Comparison of ENCODE assay signal across 24 cellular contexts in the genomic region with DNA sequence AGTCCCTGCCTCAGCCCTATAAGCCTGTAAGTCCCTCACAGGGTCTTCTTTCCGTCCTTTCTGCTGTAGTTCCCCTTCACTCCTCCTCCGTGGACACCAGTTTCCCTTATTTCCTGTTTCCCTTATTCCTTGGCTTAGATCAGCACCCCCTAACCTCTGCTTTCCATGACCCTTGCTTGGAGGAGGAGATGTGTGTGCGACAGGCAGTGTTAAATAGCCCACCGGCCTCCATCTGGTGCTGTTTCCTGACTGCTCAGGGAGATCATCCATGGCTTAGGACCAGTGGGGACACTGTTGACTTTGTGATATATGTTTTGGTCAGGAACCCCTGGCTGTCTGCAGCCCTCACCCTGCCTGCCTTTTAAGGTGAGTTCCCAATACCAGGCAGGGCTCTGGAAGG. TPM values are rescaled to one million over a fixed set of nuclear protein-coding genes. Genes with fewer than 3 reads are reported as not detected.
DNase-seq lines count a peak whose midpoint lies in the region; ATAC-seq, FAIRE-seq and TF ChIP-seq lines count a peak whose summit lies in the region.
"Had no signal": no experiment of that assay in that cellular context is flagged by ENCODE, and none has a peak within 500 bp of the region (broad histone marks: within the 10 kb centered on the region; RNA-seq: fewer than 3 reads in every experiment).

No MANE protein-coding gene starts in this region.

- H2AFZ ChIP-seq in IMR-90 (replicated peaks; ENCODE audit: low read length, poor library complexity) = no peak overlapping the region
- no peak overlapping the region for H2AFZ ChIP-seq in smooth muscle cell (ENCODE audit: low read depth)
- H2AFZ ChIP-seq in GM23338 = no peak overlapping the region

- no peak overlapping the region for H4K8ac ChIP-seq in IMR-90 (ENCODE audit: low read depth in 2 of 2, low read length in 2 of 2)

- H4K91ac ChIP-seq in IMR-90 (ENCODE audit: insufficient read depth, low read depth, low read length) = no peak overlapping the region

- no peak for TF ChIP-seq POLR2A in IMR-90 (IDR thresholded peaks at IDR 0.05; ENCODE audit: low read depth, low read length)

- no peak for DNase-seq in IMR-90
- peak; percentile 40 for DNase-seq in left kidney (ENCODE audit: low read depth, low spot score)
- no peak for DNase-seq in osteocyte (ENCODE audit: extremely low spot score, unreplicated experiment)
- DNase-seq in NCI-H1417 treated with DMSO at 0.1 percent for 48 hours (lab: John Stamatoyannopoulos, UW) = no peak
- DNase-seq in smooth muscle cell (lab: John Stamatoyannopoulos, UW; ENCODE audit: unreplicated experiment) = no peak
- no peak for DNase-seq in GM19239 (ENCODE audit: insufficient read length, low spot score)
- DNase-seq in GM23338 (ENCODE audit: low spot score) = no peak
- DNase-seq: DMS53, EL, HFFc6, MM.1S, NCI-H1092, NCI-H146, NCI-H2029 treated with DMSO at 0.1 percent for 48 hours, NCI-H2171, NCI-H446, NCI-H526 treated with DMSO at 0.1 percent for 48 hours had no signal

- H3K4me1 Mint-ChIP-seq in activated T-helper 17 cell treated with anti-CD3 and anti-CD28 coated beads, Interleukin-2, amount 50 U/mL, for 72 hours = peaks cover 7% of the 10 kb centered on the region
- H3K4me1 Mint-ChIP-seq in osteocyte (ENCODE audit: unreplicated experiment) (peaks cover 38% of the 10 kb centered on the region), GM23338 (peaks cover 63% of the 10 kb centered on the region)

- H4K20me1 ChIP-seq in IMR-90 (ENCODE audit: insufficient read depth, low read length) = 0 out of 2 replicates have a peak, but pooled peaks cover 3% of the 10 kb centered on the region
- no peaks in the 10 kb centered on the region for H4K20me1 ChIP-seq in smooth muscle cell (ENCODE audit: low read depth)
- H4K20me1 ChIP-seq in GM23338 (replicated peaks; ENCODE audit: insufficient read depth) = no peaks in the 10 kb centered on the region; the same call in 1 of the 2 replicates

- dilution Hi-C loops in IMR-90 (cut with HindIII; ENCODE audit: low sequenced_read_pairs, unreplicated experiment) = loop anchor here (25.0 kb wide), 1 partner anchor 124 kb away; a partner anchor contains a TSS

- no peak for TF ChIP-seq RAD21 in IMR-90 (IDR thresholded peaks at IDR 0.05; ENCODE audit: low read length)

- BruUV-seq in IMR-90 (replicated peaks; lab: Mats Ljungman, UMichigan) = no TSS peak

- H2BK5ac ChIP-seq in IMR-90 (ENCODE audit: low read depth, low read length, poor library complexity, severe bottlenecking) = no peak overlapping the region

- H3K56ac ChIP-seq in IMR-90 (ENCODE audit: extremely low read depth, insufficient read depth, low read length) = no peak overlapping the region

- in situ Hi-C loops in IMR-90 (cut with MboI; ENCODE audit: low sequenced_read_pairs) = loop anchor here (5.0 to 10.0 kb wide), 2 partner anchors 129 to 337 kb away; no protein-coding TSS in a partner anchor

- peaks cover 46% of the 10 kb centered on the region for H3K27me3 ChIP-seq in IMR-90 (ENCODE audit: control insufficient read depth, insufficient read depth, low read length)
- H3K27me3 ChIP-seq in smooth muscle cell (ENCODE audit: low read depth) = peaks cover 9% of the 10 kb centered on the region
- H3K27me3 ChIP-seq in GM23338 (ENCODE audit: insufficient read depth) = peaks cover 76% of the 10 kb centered on the region

- H3F3A ChIP-seq in smooth muscle cell (ENCODE audit: low read depth) (no peaks in the 10 kb centered on the region), GM23338 (replicated peaks; ENCODE audit: low read depth) (peaks cover 4% of the 10 kb centered on the region)

- H3K9ac ChIP-seq in IMR-90 (ENCODE audit: low read depth, low read length) = no peak overlapping the region
- H3K9ac ChIP-seq in smooth muscle cell (ENCODE audit: low read depth) = no peak overlapping the region
- H3K9ac ChIP-seq: BLaER1 treated with 17β-estradiol and CSF1 and Interleukin-3, amounts not matched to agents 10 nM and 100 nM had no signal

- H2AK9ac ChIP-seq in IMR-90 (replicated peaks; ENCODE audit: low read depth, low read length, poor library complexity) = no peak overlapping the region

- H3K79me2 ChIP-seq in smooth muscle cell (ENCODE audit: low read depth) (no peaks in the 10 kb centered on the region), GM23338 (replicated peaks; ENCODE audit: insufficient read depth) (no peaks in the 10 kb centered on the region)

- H3K9me3 ChIP-seq in IMR-90 (ENCODE audit: control insufficient read depth, insufficient read depth, low read length) (no peaks in the 10 kb centered on the region), smooth muscle cell (replicated peaks; ENCODE audit: low read depth) (no peaks in the 10 kb centered on the region)
- H3K9me3 ChIP-seq: BLaER1 treated with 17β-estradiol and CSF1 and Interleukin-3, amounts not matched to agents 10 nM and 100 nM had no signal

- peaks cover 25% of the 10 kb centered on the region for H3K27me3 Mint-ChIP-seq in activated T-helper 17 cell treated with anti-CD3 and anti-CD28 coated beads, Interleukin-2, amount 50 U/mL, for 72 hours
- H3K27me3 Mint-ChIP-seq in osteocyte (ENCODE audit: unreplicated experiment) = no peaks in the 10 kb centered on the region
- peaks cover 69% of the 10 kb centered on the region for H3K27me3 Mint-ChIP-seq in GM23338 (ENCODE audit: insufficient read depth, low read depth, poor library complexity)

- no peaks in the 10 kb centered on the region for H3K9me2 ChIP-seq in GM23338 (ENCODE audit: insufficient read depth)

- H3K4me3 Mint-ChIP-seq in activated T-helper 17 cell treated with anti-CD3 and anti-CD28 coated beads, Interleukin-2, amount 50 U/mL, for 72 hours = no peak overlapping the region
- H3K4me3 Mint-ChIP-seq in osteocyte (ENCODE audit: unreplicated experiment) (no peak overlapping the region), GM23338 (no peak overlapping the region)
- H3K4me3 Mint-ChIP-seq: CD8-positive, alpha-beta T cell; HFFc6 had no signal

- H3K27ac ChIP-seq in IMR-90 (ENCODE audit: insufficient read depth, low read length) (no peak overlapping the region), smooth muscle cell (ENCODE audit: low read depth) (no peak overlapping the region), GM23338 (ENCODE audit: low read depth) (no peak overlapping the region)
- H3K27ac ChIP-seq: BLaER1 treated with 17β-estradiol and CSF1 and Interleukin-3, amounts not matched to agents 10 nM and 100 nM had no signal

- H3K4me3 ChIP-seq in IMR-90 (ENCODE audit: insufficient read depth, low read depth, low read length) (no peak overlapping the region), smooth muscle cell (no peak overlapping the region), GM23338 (no peak overlapping the region)
- H3K4me3 ChIP-seq: BLaER1 treated with 17β-estradiol and CSF1 and Interleukin-3, amounts not matched to agents 10 nM and 100 nM had no signal

- no peaks in the 10 kb centered on the region for H3K9me3 Mint-ChIP-seq in activated T-helper 17 cell treated with anti-CD3 and anti-CD28 coated beads, Interleukin-2, amount 50 U/mL, for 72 hours
- no peaks in the 10 kb centered on the region for H3K9me3 Mint-ChIP-seq in osteocyte (ENCODE audit: unreplicated experiment)
- no peaks in the 10 kb centered on the region for H3K9me3 Mint-ChIP-seq in GM23338
- H3K9me3 Mint-ChIP-seq: CD8-positive, alpha-beta T cell; HFFc6 had no signal

- H2BK20ac ChIP-seq in IMR-90 (ENCODE audit: low read depth, low read length) = no peak overlapping the region

- TF ChIP-seq CTCF in IMR-90 (conservative IDR thresholded peaks at IDR 0.05; ENCODE audit: low read depth, low read length) (no peak), osteocyte (IDR thresholded peaks at IDR 0.05) (no peak), smooth muscle cell (IDR thresholded peaks at IDR 0.05; ENCODE audit: borderline replicate concordance, insufficient read depth, poor library complexity, severe bottlenecking) (no peak), GM23338 (conservative IDR thresholded peaks at IDR 0.05; ENCODE audit: low read depth in 2 of 2) (no peak)

- no peak overlapping the region for H4K5ac ChIP-seq in IMR-90 (ENCODE audit: low read depth, low read length)

- peak overlapping the region; percentile 59; the same call in 1 of the 2 replicates for H2AK5ac ChIP-seq in IMR-90 (ENCODE audit: low read depth, low read length)

- CTCF ChIA-PET in IMR-90 (lab: Yijun Ruan, JAX) = no interaction called here

- no peak overlapping the region for H3K23ac ChIP-seq in IMR-90 (ENCODE audit: low read depth, low read length)

- H3K36me3 ChIP-seq in IMR-90 (ENCODE audit: control insufficient read depth, insufficient read depth, low read length) (no peaks in the 10 kb centered on the region), smooth muscle cell (ENCODE audit: low read depth) (no peaks in the 10 kb centered on the region), GM23338 (ENCODE audit: insufficient read depth) (no peaks in the 10 kb centered on the region; the same call in 1 of the 2 replicates)
- H3K36me3 ChIP-seq: BLaER1 treated with 17β-estradiol and CSF1 and Interleukin-3, amounts not matched to agents 10 nM and 100 nM had no signal

- no peak overlapping the region for H2BK120ac ChIP-seq in IMR-90 (ENCODE audit: low read depth, low read length)

- H3K4me1 ChIP-seq in IMR-90 (ENCODE audit: control insufficient read depth, insufficient read depth, low read length) (no peaks in the 10 kb centered on the region), smooth muscle cell (ENCODE audit: low read depth) (peaks cover 17% of the 10 kb centered on the region), GM23338 (ENCODE audit: insufficient read depth) (peaks cover 17% of the 10 kb centered on the region; the same call in 1 of the 2 replicates)

- POLR2A ChIA-PET in IMR-90 (lab: Charles Lee; ENCODE audit: unreplicated experiment) = no interaction called here

- no peak overlapping the region for H3K4ac ChIP-seq in IMR-90 (ENCODE audit: low read depth, low read length)

- no peak overlapping the region for H3K18ac ChIP-seq in IMR-90 (ENCODE audit: low read depth, low read length)

- WGBS in IMR-90 (ENCODE audit: extremely low coverage in 2 of 2, insufficient read length in 1 of 2), 2 experiments = no CpG with 5 or more reads among the region's 4 CpGs
- 77% methylated on average over 4 of the region's 4 CpGs for WGBS in smooth muscle cell (ENCODE audit: low lambda C conversion rate)

- no peak for FAIRE-seq in GM19239 (lab: Jason Lieb, UNC)
- FAIRE-seq: GM12891, HTR-8/SVneo had no signal

- H3K79me1 ChIP-seq in IMR-90 (ENCODE audit: low read depth in 1 of 2, low read length in 2 of 2) = no peaks in the 10 kb centered on the region

- H3K27ac Mint-ChIP-seq in activated T-helper 17 cell treated with anti-CD3 and anti-CD28 coated beads, Interleukin-2, amount 50 U/mL, for 72 hours = peak overlapping the region; percentile 5
- peak overlapping the region; percentile 35 for H3K27ac Mint-ChIP-seq in osteocyte (ENCODE audit: unreplicated experiment)
- no peak overlapping the region for H3K27ac Mint-ChIP-seq in GM23338
- H3K27ac Mint-ChIP-seq: CD8-positive, alpha-beta T cell; HFFc6 had no signal

- H3K14ac ChIP-seq in IMR-90 (replicated peaks; ENCODE audit: low read depth, low read length) = no peak overlapping the region

- no peak overlapping the region for H2BK15ac ChIP-seq in IMR-90 (ENCODE audit: low read depth, low read length)

- H3K36me3 Mint-ChIP-seq in activated T-helper 17 cell treated with anti-CD3 and anti-CD28 coated beads, Interleukin-2, amount 50 U/mL, for 72 hours (ENCODE audit: low read depth) = no peaks in the 10 kb centered on the region
- H3K36me3 Mint-ChIP-seq in osteocyte (ENCODE audit: unreplicated experiment) (no peaks in the 10 kb centered on the region), GM23338 (ENCODE audit: low read depth) (no peaks in the 10 kb centered on the region; the same call in 2 of the 3 replicates)
- H3K36me3 Mint-ChIP-seq: CD8-positive, alpha-beta T cell had no signal

- H3K9me1 ChIP-seq in IMR-90 (ENCODE audit: insufficient read depth, low read length) = no peaks in the 10 kb centered on the region; the same call in 1 of the 2 replicates

- no peak overlapping the region for H3K4me2 ChIP-seq in IMR-90 (ENCODE audit: low read depth, low read length)
- no peak overlapping the region for H3K4me2 ChIP-seq in smooth muscle cell
- H3K4me2 ChIP-seq in GM23338 = no peak overlapping the region

- intact Hi-C loops in IMR-90 (cut with micrococcal nuclease) = no loop called here

- no peak for ATAC-seq in IMR-90 (ENCODE audit: low read depth)
- ATAC-seq in activated T-helper 17 cell treated with anti-CD3 and anti-CD28 coated beads, Interleukin-2, amount 50 U/mL, for 72 hours (replicated peaks) = no peak
- no peak for ATAC-seq in GM23338
- ATAC-seq: CD8-positive, alpha-beta T cell; Right ventricle myocardium inferior had no signal

RNA-seq across cellular contexts. Expression of a gene that starts 34.1 kb away (rescaled TPM):
- total RNA-seq in IMR-90 (2012; rRNA removed) = not detected in 2 replicates
- polyA plus RNA-seq in IMR-90 (2012; rRNA removed) = 0.03 and 0.05 TPM in 2 replicates
- polyA plus RNA-seq in IMR-90 (2012; cell fraction: cytosol; rRNA removed) = 0.03 and 0.06 TPM in 2 replicates
- polyA plus RNA-seq in IMR-90 (2012; cell fraction: nucleus; rRNA removed; ENCODE audit: low replicate concordance) = 0.11 and 0.16 TPM in 2 replicates
- not detected for total RNA-seq in activated T-helper 17 cell treated with anti-CD3 and anti-CD28 coated beads, Interleukin-2, amount 50 U/mL, for 72 hours
- total RNA-seq in osteocyte = 0.57 and 0.62 TPM in 2 replicates
- 0.72 and 0.81 TPM in 2 replicates for total RNA-seq in smooth muscle cell
- 0.43 and 0.54 TPM in 2 replicates for polyA plus RNA-seq in smooth muscle cell
- total RNA-seq in GM23338 (2014; rRNA removed; shearing (Covaris generic)) = 0.10 TPM in 1 of 2 replicates, not detected in the other
- 0.08 and 0.17 TPM in 2 replicates for polyA plus RNA-seq in GM23338 (2016; fragmentation: Nextera tagmentation; extraction: Ambion mirVana)
- total RNA-seq: LHCN-M2, Right ventricle myocardium inferior had no signal
